In the genomic region with DNA sequence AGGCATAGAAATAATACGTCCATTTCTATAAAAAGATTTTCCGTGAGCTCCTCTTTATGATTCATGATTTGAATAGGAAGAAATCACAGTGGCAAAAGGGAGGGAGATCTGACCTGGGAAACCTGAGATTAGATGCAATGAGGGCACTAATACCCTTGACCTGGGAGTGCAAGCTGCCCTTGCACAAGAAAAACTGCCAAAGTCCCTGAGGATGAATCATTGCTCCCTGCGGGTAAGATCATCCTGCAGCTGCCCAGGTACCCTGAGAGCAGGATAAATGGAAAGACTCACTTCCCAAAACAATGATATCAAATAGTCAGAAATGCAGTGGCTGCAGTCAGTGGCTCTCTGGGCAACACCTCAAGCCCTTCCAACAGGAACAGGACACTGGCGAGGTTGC, we compare ENCODE assay signal across 1 cellular context.
TF ChIP-seq lines count a peak whose summit lies in the region.

No MANE protein-coding gene starts in this region.

TF ChIP-seq in HepG2, 621 proteins besides CTCF, POLR2A, EP300 and RAD21:
- TF ChIP-seq FOSL2 (CRISPR knock-in tag; IDR thresholded peaks at IDR 0.05) (peak; percentile 64), ZNF337 (CRISPR knock-in tag; IDR thresholded peaks at IDR 0.05; ENCODE audit: borderline replicate concordance, low read depth) (no peak), ZBTB43 (CRISPR knock-in tag; conservative IDR thresholded peaks at IDR 0.05) (peak; percentile 95), PPARG (CRISPR knock-in tag; conservative IDR thresholded peaks at IDR 0.05) (no peak), ZFP37 (CRISPR knock-in tag; IDR thresholded peaks at IDR 0.05; ENCODE audit: borderline replicate concordance) (no peak), ZFP90 (CRISPR knock-in tag; IDR thresholded peaks at IDR 0.05; ENCODE audit: borderline replicate concordance) (peak; percentile 76; the same call in 1 of the 2 replicates), NR2F6 (IDR thresholded peaks at IDR 0.05) (no peak), NR2F6 (CRISPR knock-in tag; IDR thresholded peaks at IDR 0.05) (0 out of 2 replicates have a peak, but pooled peaks have one; percentile 28), CEBPB (IDR thresholded peaks at IDR 0.05; ENCODE audit: borderline replicate concordance, low read depth, low read length) (0 out of 2 replicates have a peak, but pooled peaks have one; percentile 0), ZNF264 (CRISPR knock-in tag; IDR thresholded peaks at IDR 0.05) (peak; percentile 60; the same call in 1 of the 2 replicates)
- TF ChIP-seq, protein P1, sequence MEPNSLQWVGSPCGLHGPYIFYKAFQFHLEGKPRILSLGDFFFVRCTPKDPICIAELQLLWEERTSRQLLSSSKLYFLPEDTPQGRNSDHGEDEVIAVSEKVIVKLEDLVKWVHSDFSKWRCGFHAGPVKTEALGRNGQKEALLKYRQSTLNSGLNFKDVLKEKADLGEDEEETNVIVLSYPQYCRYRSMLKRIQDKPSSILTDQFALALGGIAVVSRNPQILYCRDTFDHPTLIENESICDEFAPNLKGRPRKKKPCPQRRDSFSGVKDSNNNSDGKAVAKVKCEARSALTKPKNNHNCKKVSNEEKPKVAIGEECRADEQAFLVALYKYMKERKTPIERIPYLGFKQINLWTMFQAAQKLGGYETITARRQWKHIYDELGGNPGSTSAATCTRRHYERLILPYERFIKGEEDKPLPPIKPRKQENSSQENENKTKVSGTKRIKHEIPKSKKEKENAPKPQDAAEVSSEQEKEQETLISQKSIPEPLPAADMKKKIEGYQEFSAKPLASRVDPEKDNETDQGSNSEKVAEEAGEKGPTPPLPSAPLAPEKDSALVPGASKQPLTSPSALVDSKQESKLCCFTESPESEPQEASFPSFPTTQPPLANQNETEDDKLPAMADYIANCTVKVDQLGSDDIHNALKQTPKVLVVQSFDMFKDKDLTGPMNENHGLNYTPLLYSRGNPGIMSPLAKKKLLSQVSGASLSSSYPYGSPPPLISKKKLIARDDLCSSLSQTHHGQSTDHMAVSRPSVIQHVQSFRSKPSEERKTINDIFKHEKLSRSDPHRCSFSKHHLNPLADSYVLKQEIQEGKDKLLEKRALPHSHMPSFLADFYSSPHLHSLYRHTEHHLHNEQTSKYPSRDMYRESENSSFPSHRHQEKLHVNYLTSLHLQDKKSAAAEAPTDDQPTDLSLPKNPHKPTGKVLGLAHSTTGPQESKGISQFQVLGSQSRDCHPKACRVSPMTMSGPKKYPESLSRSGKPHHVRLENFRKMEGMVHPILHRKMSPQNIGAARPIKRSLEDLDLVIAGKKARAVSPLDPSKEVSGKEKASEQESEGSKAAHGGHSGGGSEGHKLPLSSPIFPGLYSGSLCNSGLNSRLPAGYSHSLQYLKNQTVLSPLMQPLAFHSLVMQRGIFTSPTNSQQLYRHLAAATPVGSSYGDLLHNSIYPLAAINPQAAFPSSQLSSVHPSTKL (CRISPR knock-in tag; IDR thresholded peaks at IDR 0.05): 0 out of 2 replicates have a peak, but pooled peaks have one; percentile 16
